25 cellular contexts compared by ENCODE assay signal in the genomic region with DNA sequence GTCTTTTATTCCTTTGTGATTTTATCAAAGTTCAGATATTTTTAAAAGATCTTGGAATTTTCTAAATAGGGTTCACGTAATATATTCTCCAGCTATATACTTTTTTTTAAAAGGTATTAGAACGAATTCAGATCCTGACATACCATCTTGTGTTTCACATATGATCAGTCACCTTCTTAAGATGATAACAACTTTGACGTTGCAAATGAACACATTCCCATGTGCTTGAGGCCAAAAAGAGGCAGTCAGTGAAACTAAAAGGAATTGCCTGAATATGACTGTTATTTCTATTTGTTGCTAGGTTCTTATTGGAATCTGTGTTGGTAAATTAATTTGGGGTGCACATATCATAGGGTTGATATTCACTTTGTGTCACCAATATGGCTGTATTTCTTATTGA.
A peak's percentile ranks its signal among the peaks of the same experiment; 100 is the strongest.
DNase-seq lines count a peak whose midpoint lies in the region; ATAC-seq and TF ChIP-seq lines count a peak whose summit lies in the region.
"Had no signal": no experiment of that assay in that cellular context is flagged by ENCODE, and none has a peak within 500 bp of the region (broad histone marks: within the 10 kb centered on the region; RNA-seq: fewer than 3 reads in every experiment).

No MANE protein-coding gene starts in this region.

- POLR2A ChIA-PET in activated CD4-positive, alpha-beta T cell treated with anti-CD3 and anti-CD28 coated beads, Interleukin-2, amount 10 ng/mL, durations not matched to agents 7 days and 5 days (lab: Charles Lee): no interaction called here

- H3K4me1 Mint-ChIP-seq in activated CD4-positive, alpha-beta T cell treated with anti-CD3 and anti-CD28 coated beads, Interleukin-2, amount 10 ng/mL, durations not matched to agents 7 days and 5 days: peaks cover 13% of the 10 kb centered on the region

- H3K27ac ChIP-seq in ACC112 (ENCODE audit: low read depth, low read length) (peak overlapping the region; percentile 96), brain microvascular endothelial cell (peak overlapping the region; percentile 79)
- H3K27ac ChIP-seq: cardiac muscle cell, RWPE1, SK-N-MC had no signal

- H2AFZ ChIP-seq in ACC112 (ENCODE audit: low read length, unreplicated experiment): peak overlapping the region; percentile 82

- H3K9me3 Mint-ChIP-seq in activated CD4-positive, alpha-beta T cell treated with anti-CD3 and anti-CD28 coated beads, Interleukin-2, amount 10 ng/mL, durations not matched to agents 7 days and 5 days: peaks cover 3% of the 10 kb centered on the region
- H3K9me3 Mint-ChIP-seq: natural killer cell treated with Interleukin-12 subunit alpha and Interleukin-12 subunit beta and Interleukin-15 and Interleukin-18, amount 100 ng/mL, for 72 hours had no signal

- no peak for ATAC-seq in HG03139 (IDR thresholded peaks at IDR 0.05; ENCODE audit: unreplicated experiment)
- no peak for ATAC-seq in GM18517 (IDR thresholded peaks at IDR 0.05; ENCODE audit: unreplicated experiment)
- ATAC-seq: activated CD4-positive, alpha-beta T cell treated with anti-CD3 and anti-CD28 coated beads for 36 hours; natural killer cell treated with Interleukin-12 subunit alpha and Interleukin-12 subunit beta and Interleukin-15 and Interleukin-18, amount 100 ng/mL, for 72 hours; stimulated activated naive CD8-positive, alpha-beta T cell treated with anti-CD3 and anti-CD28 coated beads, Interleukin-15, amount 100 ng/mL, for 72 hours had no signal

- H3K79me2 ChIP-seq in ACC112 (ENCODE audit: control insufficient read depth, insufficient read depth, low read length, unreplicated experiment): no peaks in the 10 kb centered on the region

- H3K27me3 Mint-ChIP-seq in activated CD4-positive, alpha-beta T cell treated with anti-CD3 and anti-CD28 coated beads, Interleukin-2, amount 10 ng/mL, durations not matched to agents 7 days and 5 days: no peaks in the 10 kb centered on the region
- H3K27me3 Mint-ChIP-seq: activated CD4-positive, alpha-beta T cell treated with anti-CD3 and anti-CD28 coated beads for 36 hours had no signal

- TF ChIP-seq CTCF in brain microvascular endothelial cell (IDR thresholded peaks at IDR 0.05; ENCODE audit: low read depth, low read length, missing control alignments) (no peak), fibroblast of the aortic adventitia (IDR thresholded peaks at IDR 0.05; ENCODE audit: insufficient read depth, low read length) (no peak), BE2C (IDR thresholded peaks at IDR 0.05; ENCODE audit: low read depth, low read length) (no peak)

- H3K4me1 ChIP-seq in ACC112 (ENCODE audit: control insufficient read depth, insufficient read depth, low read length, unreplicated experiment) (peaks cover 20% of the 10 kb centered on the region), BE2C (no peaks in the 10 kb centered on the region)

- no peaks in the 10 kb centered on the region for H3K9me3 ChIP-seq in BE2C

- H3K4me3 ChIP-seq in ACC112 (ENCODE audit: low read depth, low read length) (no peak overlapping the region), brain microvascular endothelial cell (ENCODE audit: low read depth, low read length) (no peak overlapping the region), fibroblast of the aortic adventitia (ENCODE audit: low read depth, low read length) (no peak overlapping the region), BE2C (ENCODE audit: low read depth, low read length) (no peak overlapping the region)
- H3K4me3 ChIP-seq: cardiac muscle cell, SK-N-MC had no signal

- no peak overlapping the region for H3K4me3 Mint-ChIP-seq in activated CD4-positive, alpha-beta T cell treated with anti-CD3 and anti-CD28 coated beads, Interleukin-2, amount 10 ng/mL, durations not matched to agents 7 days and 5 days
- H3K4me3 Mint-ChIP-seq: activated CD4-positive, alpha-beta T cell treated with anti-CD3 and anti-CD28 coated beads for 36 hours; CD8-positive, alpha-beta memory T cell; natural killer cell treated with Interleukin-12 subunit alpha and Interleukin-12 subunit beta and Interleukin-15 and Interleukin-18, amount 100 ng/mL, for 72 hours; stimulated activated naive CD8-positive, alpha-beta T cell treated with anti-CD3 and anti-CD28 coated beads, Interleukin-15, amount 100 ng/mL, for 72 hours had no signal

- H3K27me3 ChIP-seq in ACC112 (ENCODE audit: insufficient read depth, low read length) (no peaks in the 10 kb centered on the region), brain microvascular endothelial cell (replicated peaks) (no peaks in the 10 kb centered on the region), BE2C (no peaks in the 10 kb centered on the region)
- H3K27me3 ChIP-seq: cardiac muscle cell had no signal

- peaks cover 5% of the 10 kb centered on the region; the same call in 1 of the 2 replicates for H3K36me3 ChIP-seq in ACC112 (ENCODE audit: insufficient read depth, low read length)
- H3K36me3 ChIP-seq in brain microvascular endothelial cell (replicated peaks): no peaks in the 10 kb centered on the region
- H3K36me3 ChIP-seq in BE2C: no peaks in the 10 kb centered on the region
- H3K36me3 ChIP-seq: cardiac muscle cell had no signal

- no peak overlapping the region for H3K27ac Mint-ChIP-seq in activated CD4-positive, alpha-beta T cell treated with anti-CD3 and anti-CD28 coated beads, Interleukin-2, amount 10 ng/mL, durations not matched to agents 7 days and 5 days
- H3K27ac Mint-ChIP-seq: activated CD4-positive, alpha-beta T cell treated with anti-CD3 and anti-CD28 coated beads for 36 hours; natural killer cell treated with Interleukin-12 subunit alpha and Interleukin-12 subunit beta and Interleukin-15 and Interleukin-18, amount 100 ng/mL, for 72 hours had no signal

- no peaks in the 10 kb centered on the region for H3K36me3 Mint-ChIP-seq in activated CD4-positive, alpha-beta T cell treated with anti-CD3 and anti-CD28 coated beads, Interleukin-2, amount 10 ng/mL, durations not matched to agents 7 days and 5 days (ENCODE audit: low read depth)
- H3K36me3 Mint-ChIP-seq: natural killer cell treated with Interleukin-12 subunit alpha and Interleukin-12 subunit beta and Interleukin-15 and Interleukin-18, amount 100 ng/mL, for 72 hours had no signal

- CTCF ChIA-PET in activated CD4-positive, alpha-beta T cell treated with anti-CD3 and anti-CD28 coated beads, Interleukin-2, amount 10 ng/mL, durations not matched to agents 7 days and 5 days (lab: Charles Lee): interaction anchor here (1.2 kb wide), 1 partner anchor 153 kb away, joined by 3 read pairs; no protein-coding TSS in a partner anchor

- in situ Hi-C loops in brain microvascular endothelial cell (cut with HindIII; ENCODE audit: low pct_ligation_motif_present, low sequenced_read_pairs): no loop called here

- DNase-seq in LHCN-M2 (ENCODE audit: low read depth): peak; percentile 23
- DNase-seq in brain microvascular endothelial cell: peak; percentile 12
- DNase-seq in fibroblast of the aortic adventitia (ENCODE audit: low read depth): peak; percentile 46
- DNase-seq in activated CD4-positive, alpha-beta T cell treated with anti-CD3 and anti-CD28 coated beads, Interleukin-2, amount 10 ng/mL, durations not matched to agents 7 days and 5 days: no peak
- DNase-seq in BE2C: no peak
- DNase-seq: activated CD4-positive, alpha-beta T cell treated with anti-CD3 and anti-CD28 coated beads for 36 hours; activated CD8-positive, alpha-beta memory T cell treated with anti-CD3 and anti-CD28 coated beads for 24 hours; activated naive CD4-positive, alpha-beta T cell; activated T-cell treated with anti-CD3 and anti-CD28 coated beads, Interleukin-2, amount 50 U/mL, for 1 hour; CD8-positive, alpha-beta memory T cell; GDM1; glutamatergic neuron; islet precursor cell; midbrain; NCI-H1436; NCI-H345; NCI-H82; stimulated activated naive CD8-positive, alpha-beta T cell treated with anti-CD3 and anti-CD28 coated beads, Interleukin-15, amount 100 ng/mL, for 72 hours had no signal

Comparison
In these comparisons a context has a peak if more than half of its experiments do, and no peak if none do; other contexts are left out.
1. DNase-seq: peak in LHCN-M2 (single experiment), brain microvascular endothelial cell (single experiment) and fibroblast of the aortic adventitia (single experiment); none in activated CD4-positive, alpha-beta T cell treated with anti-CD3 and anti-CD28 coated beads, Interleukin-2, amount 10 ng/mL, durations not matched to agents 7 days and 5 days (single experiment) and BE2C (single experiment).